ENCODE assay signal across 8 cellular contexts in the genomic region with DNA sequence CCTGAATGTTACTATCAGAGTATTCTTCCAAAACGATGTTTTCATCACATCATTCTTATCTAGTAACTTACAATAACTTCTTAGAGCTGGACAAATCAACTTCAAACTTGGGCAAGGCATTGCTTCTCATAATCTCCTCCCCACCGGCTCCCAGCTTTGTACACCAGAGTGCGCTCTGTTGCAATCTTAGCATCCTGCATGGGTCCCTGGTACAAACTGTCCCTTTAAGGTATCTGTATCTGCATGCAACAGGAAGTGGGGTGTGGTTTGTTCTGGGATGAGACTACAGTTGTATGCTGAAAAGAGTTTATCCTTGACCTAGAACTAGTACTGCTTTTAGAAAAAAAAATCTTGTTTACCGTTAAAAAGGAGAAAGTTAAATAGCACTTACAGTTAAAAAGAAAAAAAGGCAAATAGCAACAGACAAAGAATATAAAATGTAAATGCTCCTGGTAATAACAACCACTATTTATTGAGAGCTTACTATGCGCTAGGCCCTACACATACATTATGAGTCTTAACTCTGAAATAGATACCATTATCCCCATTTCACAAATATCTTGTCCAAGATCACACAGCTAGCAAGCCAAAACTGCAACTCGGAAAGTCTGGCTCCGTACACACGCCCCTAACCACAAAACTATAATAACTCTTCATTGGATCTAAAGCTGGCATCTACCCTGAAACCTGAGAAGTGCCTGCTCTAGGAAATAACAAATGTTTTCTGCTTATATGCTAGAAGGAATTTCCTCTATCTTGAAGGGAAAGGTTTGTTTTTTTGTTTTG. TPM values are rescaled to one million over a fixed set of nuclear protein-coding genes. Genes with fewer than 3 reads are reported as not detected.
DNase-seq lines count a peak whose midpoint lies in the region; ATAC-seq and TF ChIP-seq lines count a peak whose summit lies in the region.

No MANE protein-coding gene starts in this region.

- no peak overlapping the region for H3K4me3 ChIP-seq in AG04449 (ENCODE audit: low read depth, low read length)
- H3K4me3 ChIP-seq in neutrophil (ENCODE audit: low read depth in 1 of 2, low read length in 1 of 2): no peak overlapping the region

- H3K36me3 Mint-ChIP-seq in activated CD4-positive, alpha-beta memory T cell treated with anti-CD3 and anti-CD28 coated beads for 36 hours: peaks cover 8% of the 10 kb centered on the region

- no peak overlapping the region for H3K27ac ChIP-seq in neutrophil

- H3K4me3 Mint-ChIP-seq in activated CD4-positive, alpha-beta memory T cell treated with anti-CD3 and anti-CD28 coated beads for 36 hours: peak overlapping the region; percentile 43

- CTCF ChIA-PET in AG04449 (lab: Yijun Ruan, JAX): interaction anchor here (1.3 to 3.7 kb wide), 4 partner anchors 8 to 240 kb away, joined by 3 to 26 read pairs (median 4); no protein-coding TSS in a partner anchor
- CTCF ChIA-PET in activated CD4-positive, alpha-beta memory T cell treated with anti-CD3 and anti-CD28 coated beads for 36 hours (lab: Charles Lee): interaction anchor here (0.6 to 4.1 kb wide), 40 partner anchors 9 to 309 kb away, joined by 3 to 41 read pairs (median 5); a partner anchor contains a TSS

- TF ChIP-seq CTCF in AG04449 (IDR thresholded peaks at IDR 0.05; ENCODE audit: insufficient read depth, low read length, missing control alignments) (peak; percentile 34), neutrophil (IDR thresholded peaks at IDR 0.05) (peak; percentile 15)

- H3K27me3 ChIP-seq in neutrophil: no peaks in the 10 kb centered on the region

- H3K9me3 ChIP-seq in neutrophil: no peaks in the 10 kb centered on the region

- H3K27me3 Mint-ChIP-seq in activated CD4-positive, alpha-beta memory T cell treated with anti-CD3 and anti-CD28 coated beads for 36 hours: no peaks in the 10 kb centered on the region

- H3K9me3 Mint-ChIP-seq in activated CD4-positive, alpha-beta memory T cell treated with anti-CD3 and anti-CD28 coated beads for 36 hours: peaks cover 12% of the 10 kb centered on the region

- TF ChIP-seq POLR2A in erythroblast (IDR thresholded peaks at IDR 0.05; ENCODE audit: low read length): peak; percentile 22

- no peak for DNase-seq in AG04449 (ENCODE audit: low read depth, low spot score)
- DNase-seq in NCI-H526 (lab: John Stamatoyannopoulos, UW): peak; percentile 25 to 68
- peak; percentile 89 for DNase-seq in activated CD4-positive, alpha-beta memory T cell treated with anti-CD3 and anti-CD28 coated beads for 36 hours
- peak; percentile 82 to 83 for DNase-seq in erythroblast (lab: John Stamatoyannopoulos, UW)
- peak; percentile 70 for DNase-seq in ureter (ENCODE audit: low spot score)

- ATAC-seq in GM18519 (IDR thresholded peaks at IDR 0.05; ENCODE audit: low FRiP score, unreplicated experiment) (peak; percentile 100), HG02973 (IDR thresholded peaks at IDR 0.05; ENCODE audit: unreplicated experiment) (peak; percentile 100)

- peaks cover 6 to 8% of the 10 kb centered on the region in 2 experiments for H3K4me1 ChIP-seq in neutrophil (ENCODE audit: control insufficient read depth in 1 of 2, insufficient read depth in 1 of 2, low read depth in 1 of 2, low read length in 1 of 2)

- no peaks in the 10 kb centered on the region for H3K36me3 ChIP-seq in neutrophil

- POLR2A ChIA-PET in AG04449 (lab: Yijun Ruan, JAX): no interaction called here
- POLR2A ChIA-PET in activated CD4-positive, alpha-beta memory T cell treated with anti-CD3 and anti-CD28 coated beads for 36 hours (lab: Charles Lee): interaction anchor here (0.6 to 2.7 kb wide), 12 partner anchors 9 to 411 kb away, joined by 3 to 18 read pairs (median 5); a partner anchor contains a TSS

- H3K4me1 Mint-ChIP-seq in activated CD4-positive, alpha-beta memory T cell treated with anti-CD3 and anti-CD28 coated beads for 36 hours (ENCODE audit: low read depth): peaks cover 52% of the 10 kb centered on the region

- intact Hi-C loops in activated CD4-positive, alpha-beta memory T cell treated with anti-CD3 and anti-CD28 coated beads for 36 hours (cut with micrococcal nuclease): loop anchor here (1.0 to 5.0 kb wide), 11 partner anchors 9 to 533 kb away; a partner anchor contains a TSS

- H3K27ac Mint-ChIP-seq in activated CD4-positive, alpha-beta memory T cell treated with anti-CD3 and anti-CD28 coated beads for 36 hours: peak overlapping the region; percentile 93

RNA-seq across cellular contexts. Expression of a gene that starts 9.8 kb away (rescaled TPM):
- 10 to 100 TPM; 75.7 to 76.6 TPM for total RNA-seq in activated CD4-positive, alpha-beta memory T cell treated with anti-CD3 and anti-CD28 coated beads for 36 hours
- total RNA-seq in ureter: 26.1 TPM
